26 cellular contexts compared by ENCODE assay signal in genomic region chr4:3336389-3337356, GRCh38.
"Had no signal": no experiment of that assay in that cellular context is flagged by ENCODE, and none has a peak within 500 bp of the region (broad histone marks: within the 10 kb centered on the region; RNA-seq: fewer than 3 reads in every experiment).

No MANE protein-coding gene starts in this region.

- H3K9me3 ChIP-seq: esophagus muscularis mucosa, heart left ventricle, mucosa of descending colon, sigmoid colon, thoracic aorta, upper lobe of left lung had no signal

- H3K36me3 ChIP-seq: brain microvascular endothelial cell, esophagus muscularis mucosa, heart left ventricle, sigmoid colon, thoracic aorta, upper lobe of left lung, WERI-Rb-1 had no signal

- H3K4me3 Mint-ChIP-seq: activated CD4-positive, alpha-beta T cell treated with anti-CD3 and anti-CD28 coated beads, Interleukin-2, amount 10 ng/mL, durations not matched to agents 7 days and 5 days; activated CD8-positive, alpha-beta T cell treated with anti-CD3 and anti-CD28 coated beads, Interleukin-2, amount 10 ng/mL, durations not matched to agents 7 days and 5 days; activated T-cell treated with anti-CD3 and anti-CD28 coated beads, Interleukin-2, amount 50 U/mL, for 4 hours; dendritic cell treated with granulocyte-macrophage colony-stimulating factor and Interleukin-4, amounts not matched to agents 40 ng/mL and 50 ng/mL, for 4 days; memory B cell; nephron progenitor cell; stimulated activated memory B cell treated with anti-CD40 and anti-IgM and Interleukin-4, amounts not matched to agents 10 μg/mL and 1 μg/mL and 100 μg/mL, for 72 hours had no signal

- H3K9me3 Mint-ChIP-seq: activated CD4-positive, alpha-beta T cell treated with anti-CD3 and anti-CD28 coated beads, Interleukin-2, amount 10 ng/mL, durations not matched to agents 7 days and 5 days; activated T-cell treated with anti-CD3 and anti-CD28 coated beads, Interleukin-2, amount 50 U/mL, for 4 hours; activated T-helper 2 cell treated with anti-CD3 and anti-CD28 coated beads, Interferon-gamma antibody, Interleukin-2, Interleukin-4, amounts not matched to agents 10 μg/mL and 5 μg/mL and 100 μg/mL, durations not matched to agents 14 hours and 24 hours and 36 hours; dendritic cell treated with granulocyte-macrophage colony-stimulating factor and Interleukin-4, amounts not matched to agents 40 ng/mL and 50 ng/mL, for 4 days; memory B cell; nephron progenitor cell; stimulated activated memory B cell treated with anti-CD40 and anti-IgM and Interleukin-4, amounts not matched to agents 10 μg/mL and 1 μg/mL and 100 μg/mL, for 72 hours had no signal

- DNase-seq: activated CD4-positive, alpha-beta T cell treated with anti-CD3 and anti-CD28 coated beads, Interleukin-2, amount 10 ng/mL, durations not matched to agents 7 days and 5 days; activated CD4-positive, CD25-positive, alpha-beta regulatory T cell treated with anti-CD3 and anti-CD28 coated beads, Interleukin-2, amount 50 U/mL, for 72 hours; activated CD8-positive, alpha-beta T cell treated with anti-CD3 and anti-CD28 coated beads, Interleukin-2, amount 10 ng/mL, durations not matched to agents 7 days and 5 days; activated naive CD4-positive, alpha-beta T cell treated with Interleukin-2 at 50 U/mL for 16 hours; activated T-cell treated with anti-CD3 and anti-CD28 coated beads, Interleukin-2, amount 50 U/mL, for 4 hours; brain microvascular endothelial cell; caudate nucleus; effector CD4-positive, alpha-beta T cell; heart left ventricle; islet precursor cell; left cardiac atrium; mucosa of descending colon; nephron progenitor cell; nucleus accumbens; sigmoid colon; stimulated activated CD4-positive, alpha-beta T cell treated with anti-CD3 and anti-CD28 coated beads, Interleukin-15, amount 100 ng/mL, for 24 hours; upper lobe of left lung; WERI-Rb-1 had no signal

- H3K4me3 ChIP-seq: esophagus muscularis mucosa, heart left ventricle, mucosa of descending colon, sigmoid colon, SK-N-MC, smooth muscle cell, thoracic aorta, upper lobe of left lung had no signal

- H3K27me3 Mint-ChIP-seq: activated CD4-positive, alpha-beta T cell treated with anti-CD3 and anti-CD28 coated beads, Interleukin-2, amount 10 ng/mL, durations not matched to agents 7 days and 5 days; dendritic cell treated with granulocyte-macrophage colony-stimulating factor and Interleukin-4, amounts not matched to agents 40 ng/mL and 50 ng/mL, for 4 days had no signal

- H3K4me2 ChIP-seq: smooth muscle cell had no signal

- H3K27ac ChIP-seq: brain microvascular endothelial cell, esophagus muscularis mucosa, heart left ventricle, sigmoid colon, SK-N-MC, thoracic aorta, upper lobe of left lung, WERI-Rb-1 had no signal

- H3K27ac Mint-ChIP-seq: activated CD4-positive, alpha-beta T cell treated with anti-CD3 and anti-CD28 coated beads, Interleukin-2, amount 10 ng/mL, durations not matched to agents 7 days and 5 days; activated CD8-positive, alpha-beta T cell treated with anti-CD3 and anti-CD28 coated beads, Interleukin-2, amount 10 ng/mL, durations not matched to agents 7 days and 5 days; activated T-helper 2 cell treated with anti-CD3 and anti-CD28 coated beads, Interferon-gamma antibody, Interleukin-2, Interleukin-4, amounts not matched to agents 10 μg/mL and 5 μg/mL and 100 μg/mL, durations not matched to agents 14 hours and 24 hours and 36 hours; dendritic cell treated with granulocyte-macrophage colony-stimulating factor and Interleukin-4, amounts not matched to agents 40 ng/mL and 50 ng/mL, for 4 days; memory B cell; stimulated activated memory B cell treated with anti-CD40 and anti-IgM and Interleukin-4, amounts not matched to agents 10 μg/mL and 1 μg/mL and 100 μg/mL, for 72 hours had no signal

- H3K36me3 Mint-ChIP-seq: stimulated activated memory B cell treated with anti-CD40 and anti-IgM and Interleukin-4, amounts not matched to agents 10 μg/mL and 1 μg/mL and 100 μg/mL, for 72 hours had no signal

- H3K27me3 ChIP-seq: brain microvascular endothelial cell, esophagus muscularis mucosa, heart left ventricle, sigmoid colon, upper lobe of left lung had no signal

- ATAC-seq: activated CD8-positive, alpha-beta T cell treated with anti-CD3 and anti-CD28 coated beads, Interleukin-2, amount 10 ng/mL, durations not matched to agents 7 days and 5 days; activated T-cell treated with anti-CD3 and anti-CD28 coated beads, Interleukin-2, amount 50 U/mL, for 4 hours; heart left ventricle; left cardiac atrium; mucosa of descending colon; stimulated activated memory B cell treated with anti-CD40 and anti-IgM and Interleukin-4, amounts not matched to agents 10 μg/mL and 1 μg/mL and 100 μg/mL, for 72 hours had no signal

- H3K4me1 Mint-ChIP-seq: activated CD4-positive, alpha-beta T cell treated with anti-CD3 and anti-CD28 coated beads, Interleukin-2, amount 10 ng/mL, durations not matched to agents 7 days and 5 days had no signal
